1 cellular context compared by ENCODE assay signal in the genomic region with DNA sequence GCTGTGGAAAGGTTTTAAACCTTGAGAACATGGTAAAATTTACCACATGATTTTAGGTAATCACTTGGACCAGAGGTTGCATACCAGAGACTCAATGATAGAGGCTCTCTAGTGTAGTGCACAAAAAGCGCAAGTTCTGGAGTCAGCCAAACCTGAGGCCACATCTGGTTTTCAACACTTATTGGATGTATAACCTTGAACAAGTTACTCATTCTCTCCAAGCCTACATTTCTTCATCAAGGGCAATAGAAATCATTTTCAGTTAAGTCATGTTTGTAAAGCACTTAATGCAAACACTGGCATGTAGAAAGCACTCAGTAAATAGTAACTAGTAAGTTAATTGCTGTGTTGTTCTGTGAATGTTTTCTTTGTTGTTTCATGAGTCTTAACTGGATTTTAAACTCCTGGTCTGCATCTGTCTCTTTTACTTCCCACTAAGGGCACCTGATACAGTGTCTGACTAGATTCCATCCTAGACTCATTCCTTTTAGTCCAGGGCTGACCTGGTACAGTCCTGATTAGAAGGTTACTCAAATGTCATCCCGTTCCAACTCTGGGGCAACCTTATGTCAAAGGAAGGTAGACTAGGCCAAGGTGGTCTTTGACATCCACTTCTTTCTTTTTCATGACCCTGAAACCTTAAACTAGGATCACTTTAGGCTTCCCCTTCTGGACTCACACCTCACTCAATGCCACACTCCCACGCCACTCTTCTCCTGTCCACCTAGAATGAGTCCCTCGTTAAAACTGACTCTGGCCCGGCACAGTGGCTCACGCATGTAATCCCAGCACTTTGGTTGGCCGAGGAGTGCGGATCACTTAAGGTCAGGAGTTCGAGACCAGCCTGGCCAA.
TF ChIP-seq lines count a peak whose summit lies in the region.

No MANE protein-coding gene starts in this region.

TF ChIP-seq in HepG2, 621 proteins besides CTCF, POLR2A, EP300 and RAD21 (continues in another document):
- TF ChIP-seq NFE2 (CRISPR knock-in tag; IDR thresholded peaks at IDR 0.05), result no peak
- TF ChIP-seq ZBTB3 (CRISPR knock-in tag; IDR thresholded peaks at IDR 0.05; ENCODE audit: borderline replicate concordance, low read depth), result no peak
- peak; percentile 98 for TF ChIP-seq FOXP1 (IDR thresholded peaks at IDR 0.05)
- TF ChIP-seq FOXP1 (CRISPR knock-in tag; IDR thresholded peaks at IDR 0.05), result peak; percentile 97
- peak; percentile 66; the same call in 1 of the 2 replicates for TF ChIP-seq NCOA1 (CRISPR knock-in tag; IDR thresholded peaks at IDR 0.05)
- no peak for TF ChIP-seq PHB2 (IDR thresholded peaks at IDR 0.05; ENCODE audit: partially characterized antibody)
- TF ChIP-seq ZNF839 (CRISPR knock-in tag; IDR thresholded peaks at IDR 0.05; ENCODE audit: borderline replicate concordance), result no peak
- TF ChIP-seq CBX5 (CRISPR knock-in tag; IDR thresholded peaks at IDR 0.05; ENCODE audit: borderline replicate concordance), result no peak
- TF ChIP-seq, protein P1, sequence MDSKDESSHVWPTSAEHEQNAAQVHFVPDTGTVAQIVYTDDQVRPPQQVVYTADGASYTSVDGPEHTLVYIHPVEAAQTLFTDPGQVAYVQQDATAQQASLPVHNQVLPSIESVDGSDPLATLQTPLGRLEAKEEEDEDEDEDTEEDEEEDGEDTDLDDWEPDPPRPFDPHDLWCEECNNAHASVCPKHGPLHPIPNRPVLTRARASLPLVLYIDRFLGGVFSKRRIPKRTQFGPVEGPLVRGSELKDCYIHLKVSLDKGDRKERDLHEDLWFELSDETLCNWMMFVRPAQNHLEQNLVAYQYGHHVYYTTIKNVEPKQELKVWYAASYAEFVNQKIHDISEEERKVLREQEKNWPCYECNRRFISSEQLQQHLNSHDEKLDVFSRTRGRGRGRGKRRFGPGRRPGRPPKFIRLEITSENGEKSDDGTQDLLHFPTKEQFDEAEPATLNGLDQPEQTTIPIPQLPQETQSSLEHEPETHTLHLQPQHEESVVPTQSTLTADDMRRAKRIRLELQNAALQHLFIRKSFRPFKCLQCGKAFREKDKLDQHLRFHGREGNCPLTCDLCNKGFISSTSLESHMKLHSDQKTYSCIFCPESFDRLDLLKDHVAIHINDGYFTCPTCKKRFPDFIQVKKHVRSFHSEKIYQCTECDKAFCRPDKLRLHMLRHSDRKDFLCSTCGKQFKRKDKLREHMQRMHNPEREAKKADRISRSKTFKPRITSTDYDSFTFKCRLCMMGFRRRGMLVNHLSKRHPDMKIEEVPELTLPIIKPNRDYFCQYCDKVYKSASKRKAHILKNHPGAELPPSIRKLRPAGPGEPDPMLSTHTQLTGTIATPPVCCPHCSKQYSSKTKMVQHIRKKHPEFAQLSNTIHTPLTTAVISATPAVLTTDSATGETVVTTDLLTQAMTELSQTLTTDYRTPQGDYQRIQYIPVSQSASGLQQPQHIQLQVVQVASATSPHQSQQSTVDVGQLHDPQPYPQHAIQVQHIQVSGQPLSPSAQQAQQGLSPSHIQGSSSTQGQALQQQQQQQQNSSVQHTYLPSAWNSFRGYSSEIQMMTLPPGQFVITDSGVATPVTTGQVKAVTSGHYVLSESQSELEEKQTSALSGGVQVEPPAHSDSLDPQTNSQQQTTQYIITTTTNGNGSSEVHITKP (CRISPR knock-in tag; IDR thresholded peaks at IDR 0.05; ENCODE audit: low read depth), result peak; percentile 55; the same call in 1 of the 2 replicates
- peak; percentile 73; the same call in 1 of the 2 replicates for TF ChIP-seq FOXK1 (CRISPR knock-in tag; IDR thresholded peaks at IDR 0.05; ENCODE audit: borderline replicate concordance, low read depth)
- no peak for TF ChIP-seq REXO4 (CRISPR knock-in tag; IDR thresholded peaks at IDR 0.05; ENCODE audit: borderline replicate concordance)
- TF ChIP-seq THYN1 (CRISPR knock-in tag; IDR thresholded peaks at IDR 0.05; ENCODE audit: borderline replicate concordance, low read depth), result no peak
- TF ChIP-seq CHD4 (IDR thresholded peaks at IDR 0.05; ENCODE audit: borderline replicate concordance, low read length), result peak; percentile 60; the same call in 1 of the 2 replicates
- TF ChIP-seq, protein P2, sequence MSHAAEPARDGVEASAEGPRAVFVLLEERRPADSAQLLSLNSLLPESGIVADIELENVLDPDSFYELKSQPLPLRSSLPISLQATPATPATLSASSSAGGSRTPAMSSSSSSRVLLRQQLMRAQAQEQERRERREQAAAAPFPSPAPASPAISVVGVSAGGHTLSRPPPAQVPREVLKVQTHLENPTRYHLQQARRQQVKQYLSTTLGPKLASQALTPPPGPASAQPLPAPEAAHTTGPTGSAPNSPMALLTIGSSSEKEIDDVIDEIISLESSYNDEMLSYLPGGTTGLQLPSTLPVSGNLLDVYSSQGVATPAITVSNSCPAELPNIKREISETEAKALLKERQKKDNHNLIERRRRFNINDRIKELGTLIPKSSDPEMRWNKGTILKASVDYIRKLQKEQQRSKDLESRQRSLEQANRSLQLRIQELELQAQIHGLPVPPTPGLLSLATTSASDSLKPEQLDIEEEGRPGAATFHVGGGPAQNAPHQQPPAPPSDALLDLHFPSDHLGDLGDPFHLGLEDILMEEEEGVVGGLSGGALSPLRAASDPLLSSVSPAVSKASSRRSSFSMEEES (CRISPR knock-in tag; IDR thresholded peaks at IDR 0.05), result peak; percentile 63
- no peak for TF ChIP-seq ZMYM2 (CRISPR knock-in tag; IDR thresholded peaks at IDR 0.05)
- no peak for TF ChIP-seq MTA3 (CRISPR knock-in tag; IDR thresholded peaks at IDR 0.05)
- peak; percentile 43; the same call in 1 of the 2 replicates for TF ChIP-seq NR2F6 (IDR thresholded peaks at IDR 0.05)
- peak; percentile 77 for TF ChIP-seq NR2F6 (CRISPR knock-in tag; IDR thresholded peaks at IDR 0.05)
- TF ChIP-seq, protein P3, sequence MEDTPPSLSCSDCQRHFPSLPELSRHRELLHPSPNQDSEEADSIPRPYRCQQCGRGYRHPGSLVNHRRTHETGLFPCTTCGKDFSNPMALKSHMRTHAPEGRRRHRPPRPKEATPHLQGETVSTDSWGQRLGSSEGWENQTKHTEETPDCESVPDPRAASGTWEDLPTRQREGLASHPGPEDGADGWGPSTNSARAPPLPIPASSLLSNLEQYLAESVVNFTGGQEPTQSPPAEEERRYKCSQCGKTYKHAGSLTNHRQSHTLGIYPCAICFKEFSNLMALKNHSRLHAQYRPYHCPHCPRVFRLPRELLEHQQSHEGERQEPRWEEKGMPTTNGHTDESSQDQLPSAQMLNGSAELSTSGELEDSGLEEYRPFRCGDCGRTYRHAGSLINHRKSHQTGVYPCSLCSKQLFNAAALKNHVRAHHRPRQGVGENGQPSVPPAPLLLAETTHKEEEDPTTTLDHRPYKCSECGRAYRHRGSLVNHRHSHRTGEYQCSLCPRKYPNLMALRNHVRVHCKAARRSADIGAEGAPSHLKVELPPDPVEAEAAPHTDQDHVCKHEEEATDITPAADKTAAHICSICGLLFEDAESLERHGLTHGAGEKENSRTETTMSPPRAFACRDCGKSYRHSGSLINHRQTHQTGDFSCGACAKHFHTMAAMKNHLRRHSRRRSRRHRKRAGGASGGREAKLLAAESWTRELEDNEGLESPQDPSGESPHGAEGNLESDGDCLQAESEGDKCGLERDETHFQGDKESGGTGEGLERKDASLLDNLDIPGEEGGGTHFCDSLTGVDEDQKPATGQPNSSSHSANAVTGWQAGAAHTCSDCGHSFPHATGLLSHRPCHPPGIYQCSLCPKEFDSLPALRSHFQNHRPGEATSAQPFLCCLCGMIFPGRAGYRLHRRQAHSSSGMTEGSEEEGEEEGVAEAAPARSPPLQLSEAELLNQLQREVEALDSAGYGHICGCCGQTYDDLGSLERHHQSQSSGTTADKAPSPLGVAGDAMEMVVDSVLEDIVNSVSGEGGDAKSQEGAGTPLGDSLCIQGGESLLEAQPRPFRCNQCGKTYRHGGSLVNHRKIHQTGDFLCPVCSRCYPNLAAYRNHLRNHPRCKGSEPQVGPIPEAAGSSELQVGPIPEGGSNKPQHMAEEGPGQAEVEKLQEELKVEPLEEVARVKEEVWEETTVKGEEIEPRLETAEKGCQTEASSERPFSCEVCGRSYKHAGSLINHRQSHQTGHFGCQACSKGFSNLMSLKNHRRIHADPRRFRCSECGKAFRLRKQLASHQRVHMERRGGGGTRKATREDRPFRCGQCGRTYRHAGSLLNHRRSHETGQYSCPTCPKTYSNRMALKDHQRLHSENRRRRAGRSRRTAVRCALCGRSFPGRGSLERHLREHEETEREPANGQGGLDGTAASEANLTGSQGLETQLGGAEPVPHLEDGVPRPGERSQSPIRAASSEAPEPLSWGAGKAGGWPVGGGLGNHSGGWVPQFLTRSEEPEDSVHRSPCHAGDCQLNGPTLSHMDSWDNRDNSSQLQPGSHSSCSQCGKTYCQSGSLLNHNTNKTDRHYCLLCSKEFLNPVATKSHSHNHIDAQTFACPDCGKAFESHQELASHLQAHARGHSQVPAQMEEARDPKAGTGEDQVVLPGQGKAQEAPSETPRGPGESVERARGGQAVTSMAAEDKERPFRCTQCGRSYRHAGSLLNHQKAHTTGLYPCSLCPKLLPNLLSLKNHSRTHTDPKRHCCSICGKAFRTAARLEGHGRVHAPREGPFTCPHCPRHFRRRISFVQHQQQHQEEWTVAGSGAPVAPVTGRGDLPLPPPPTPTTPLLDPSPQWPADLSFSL (CRISPR knock-in tag; IDR thresholded peaks at IDR 0.05), result no peak
- TF ChIP-seq ZNF331 (CRISPR knock-in tag; IDR thresholded peaks at IDR 0.05), result peak; percentile 66
- peak; percentile 65 for TF ChIP-seq HNF4A (CRISPR knock-in tag; IDR thresholded peaks at IDR 0.05)
- peak; percentile 80; the same call in 1 of the 2 replicates for TF ChIP-seq ZSCAN20 (CRISPR knock-in tag; IDR thresholded peaks at IDR 0.05; ENCODE audit: borderline replicate concordance)
- TF ChIP-seq TBX2 (CRISPR knock-in tag; IDR thresholded peaks at IDR 0.05; ENCODE audit: borderline replicate concordance), result peak; percentile 77
- TF ChIP-seq ZIK1 (CRISPR knock-in tag; IDR thresholded peaks at IDR 0.05; ENCODE audit: borderline replicate concordance, low read depth), result no peak
- peak; percentile 56; the same call in 1 of the 2 replicates for TF ChIP-seq SMAD3 (CRISPR knock-in tag; IDR thresholded peaks at IDR 0.05)
- peak; percentile 91 for TF ChIP-seq MIXL1 (CRISPR knock-in tag; IDR thresholded peaks at IDR 0.05)
- peak; percentile 21; the same call in 1 of the 2 replicates for TF ChIP-seq ZBTB7B (CRISPR knock-in tag; IDR thresholded peaks at IDR 0.05)
- TF ChIP-seq, protein P4, sequence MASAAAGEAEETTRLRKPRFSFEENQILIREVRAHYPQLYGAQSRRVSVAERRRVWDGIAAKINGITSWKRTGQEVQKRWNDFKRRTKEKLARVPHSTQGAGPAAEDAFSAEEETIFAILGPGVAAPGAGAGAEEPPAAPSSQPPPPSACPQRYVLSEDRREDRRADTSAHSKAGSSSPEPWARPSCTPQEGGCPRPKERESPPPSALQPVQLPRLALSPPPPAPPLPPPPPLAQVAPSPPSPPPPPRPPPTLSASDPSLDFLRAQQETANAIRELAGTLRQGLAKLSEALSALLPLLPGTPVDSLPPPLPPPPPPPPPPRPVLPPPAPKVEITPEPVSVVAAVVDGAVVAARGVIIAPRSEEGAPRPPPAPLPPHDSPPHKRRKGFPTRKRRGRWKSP (CRISPR knock-in tag; IDR thresholded peaks at IDR 0.05), result peak; percentile 52; the same call in 1 of the 2 replicates
- no peak for TF ChIP-seq CC2D1A (CRISPR knock-in tag; IDR thresholded peaks at IDR 0.05)
- TF ChIP-seq ZNF501 (CRISPR knock-in tag; IDR thresholded peaks at IDR 0.05), result no peak
- TF ChIP-seq ADNP (CRISPR knock-in tag; IDR thresholded peaks at IDR 0.05), result no peak
- peak in 1 of 2 experiments; percentile 93; a peak in 2 of 4 replicates for TF ChIP-seq KLF16 (CRISPR knock-in tag; IDR thresholded peaks at IDR 0.05)
- TF ChIP-seq MEF2D (CRISPR knock-in tag; IDR thresholded peaks at IDR 0.05), result no peak
- TF ChIP-seq ZFP62 (CRISPR knock-in tag; IDR thresholded peaks at IDR 0.05), result no peak
- TF ChIP-seq SIX4 (CRISPR knock-in tag; IDR thresholded peaks at IDR 0.05), result 0 out of 2 replicates have a peak, but pooled peaks have one; percentile 10
- TF ChIP-seq, protein P5, sequence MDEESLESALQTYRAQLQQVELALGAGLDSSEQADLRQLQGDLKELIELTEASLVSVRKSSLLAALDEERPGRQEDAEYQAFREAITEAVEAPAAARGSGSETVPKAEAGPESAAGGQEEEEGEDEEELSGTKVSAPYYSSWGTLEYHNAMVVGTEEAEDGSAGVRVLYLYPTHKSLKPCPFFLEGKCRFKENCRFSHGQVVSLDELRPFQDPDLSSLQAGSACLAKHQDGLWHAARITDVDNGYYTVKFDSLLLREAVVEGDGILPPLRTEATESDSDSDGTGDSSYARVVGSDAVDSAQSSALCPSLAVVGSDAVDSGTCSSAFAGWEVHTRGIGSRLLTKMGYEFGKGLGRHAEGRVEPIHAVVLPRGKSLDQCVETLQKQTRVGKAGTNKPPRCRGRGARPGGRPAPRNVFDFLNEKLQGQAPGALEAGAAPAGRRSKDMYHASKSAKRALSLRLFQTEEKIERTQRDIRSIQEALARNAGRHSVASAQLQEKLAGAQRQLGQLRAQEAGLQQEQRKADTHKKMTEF (CRISPR knock-in tag; IDR thresholded peaks at IDR 0.05), result peak; percentile 95
- peak; percentile 75 for TF ChIP-seq TBL1XR1 (IDR thresholded peaks at IDR 0.05; ENCODE audit: borderline replicate concordance, low read length, partially characterized antibody)
- peak; percentile 57; the same call in 1 of the 2 replicates for TF ChIP-seq KDM6A (CRISPR knock-in tag; IDR thresholded peaks at IDR 0.05; ENCODE audit: low read depth)
- peak; percentile 72 for TF ChIP-seq FOXO1 (CRISPR knock-in tag; IDR thresholded peaks at IDR 0.05)
- TF ChIP-seq, protein P6, sequence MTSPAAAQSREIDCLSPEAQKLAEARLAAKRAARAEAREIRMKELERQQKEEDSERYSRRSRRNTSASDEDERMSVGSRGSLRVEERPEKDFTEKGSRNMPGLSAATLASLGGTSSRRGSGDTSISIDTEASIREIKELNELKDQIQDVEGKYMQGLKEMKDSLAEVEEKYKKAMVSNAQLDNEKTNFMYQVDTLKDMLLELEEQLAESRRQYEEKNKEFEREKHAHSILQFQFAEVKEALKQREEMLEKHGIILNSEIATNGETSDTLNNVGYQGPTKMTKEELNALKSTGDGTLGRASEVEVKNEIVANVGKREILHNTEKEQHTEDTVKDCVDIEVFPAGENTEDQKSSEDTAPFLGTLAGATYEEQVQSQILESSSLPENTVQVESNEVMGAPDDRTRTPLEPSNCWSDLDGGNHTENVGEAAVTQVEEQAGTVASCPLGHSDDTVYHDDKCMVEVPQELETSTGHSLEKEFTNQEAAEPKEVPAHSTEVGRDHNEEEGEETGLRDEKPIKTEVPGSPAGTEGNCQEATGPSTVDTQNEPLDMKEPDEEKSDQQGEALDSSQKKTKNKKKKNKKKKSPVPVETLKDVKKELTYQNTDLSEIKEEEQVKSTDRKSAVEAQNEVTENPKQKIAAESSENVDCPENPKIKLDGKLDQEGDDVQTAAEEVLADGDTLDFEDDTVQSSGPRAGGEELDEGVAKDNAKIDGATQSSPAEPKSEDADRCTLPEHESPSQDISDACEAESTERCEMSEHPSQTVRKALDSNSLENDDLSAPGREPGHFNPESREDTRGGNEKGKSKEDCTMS (CRISPR knock-in tag; conservative IDR thresholded peaks at IDR 0.05), result no peak
- TF ChIP-seq, protein P7, sequence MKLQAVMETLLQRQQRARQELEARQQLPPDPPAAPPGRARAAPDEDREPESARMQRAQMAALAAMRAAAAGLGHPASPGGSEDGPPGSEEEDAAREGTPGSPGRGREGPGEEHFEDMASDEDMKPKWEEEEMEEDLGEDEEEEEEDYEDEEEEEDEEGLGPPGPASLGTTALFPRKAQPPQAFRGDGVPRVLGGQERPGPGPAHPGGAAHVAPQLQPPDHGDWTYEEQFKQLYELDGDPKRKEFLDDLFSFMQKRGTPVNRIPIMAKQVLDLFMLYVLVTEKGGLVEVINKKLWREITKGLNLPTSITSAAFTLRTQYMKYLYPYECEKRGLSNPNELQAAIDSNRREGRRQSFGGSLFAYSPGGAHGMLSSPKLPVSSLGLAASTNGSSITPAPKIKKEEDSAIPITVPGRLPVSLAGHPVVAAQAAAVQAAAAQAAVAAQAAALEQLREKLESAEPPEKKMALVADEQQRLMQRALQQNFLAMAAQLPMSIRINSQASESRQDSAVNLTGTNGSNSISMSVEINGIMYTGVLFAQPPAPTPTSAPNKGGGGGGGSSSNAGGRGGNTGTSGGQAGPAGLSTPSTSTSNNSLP (IDR thresholded peaks at IDR 0.05; ENCODE audit: low read depth, low read length), result peak; percentile 99
